8 cellular contexts compared by ENCODE assay signal in the genomic region with DNA sequence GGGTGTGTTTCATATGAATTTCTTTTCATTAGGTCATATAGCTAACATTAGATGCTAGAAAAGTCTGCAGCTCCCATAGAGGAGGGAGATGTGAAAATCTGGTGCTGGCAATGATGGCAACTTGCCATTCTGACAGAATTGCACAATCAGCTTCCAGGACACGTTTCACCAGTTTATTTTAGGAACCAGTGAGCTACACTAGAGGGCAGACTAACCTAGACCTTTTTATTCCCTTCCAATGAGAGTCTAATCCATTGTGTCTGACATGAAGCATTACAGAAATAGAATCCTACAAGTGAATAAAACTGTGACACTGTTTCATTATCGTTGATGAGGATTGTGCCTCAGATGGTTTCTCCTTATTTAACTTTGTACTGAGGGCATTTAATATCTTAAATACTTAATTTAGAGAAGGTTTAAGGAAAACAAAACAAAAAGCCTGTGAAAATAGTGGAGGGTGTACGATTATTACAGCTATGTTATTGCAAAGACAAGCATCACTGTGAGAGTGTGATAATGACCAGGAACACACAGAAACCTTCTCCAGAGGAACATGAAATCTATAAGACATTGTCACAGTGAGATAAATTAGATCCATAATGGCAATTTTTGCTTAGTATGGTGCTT.
DNase-seq lines count a peak whose midpoint lies in the region; ATAC-seq and TF ChIP-seq lines count a peak whose summit lies in the region.

No MANE protein-coding gene starts in this region.

- no peaks in the 10 kb centered on the region for H3K36me3 ChIP-seq in sigmoid colon

- no peak overlapping the region for H3K4me3 ChIP-seq in sigmoid colon

- DNase-seq in ELR (ENCODE audit: low read depth) (peak; percentile 76), HT1080 (ENCODE audit: low read depth) (peak; percentile 70), NOMO-1 (lab: John Stamatoyannopoulos, UW; ENCODE audit: unreplicated experiment in 2 of 2) (peak; percentile 70 to 87), astrocyte of the hippocampus (ENCODE audit: low read depth, low spot score) (peak; percentile 92), hepatic stellate cell (ENCODE audit: low spot score) (peak; percentile 38), sigmoid colon (peak; percentile 81)
- no peak for DNase-seq in activated effector memory CD4-positive, alpha-beta T cell treated with anti-CD3 and anti-CD28 coated beads, Interleukin-2, amount 50 U/mL, for 16 hours

- H3K4me1 ChIP-seq in sigmoid colon, result peaks cover 0 to 22% (median 7%) of the 10 kb centered on the region in 4 donors

- peak overlapping the region in 1 of 4 donors; percentile 29 for H3K27ac ChIP-seq in sigmoid colon

- H3K27me3 ChIP-seq in sigmoid colon, result no peaks in the 10 kb centered on the region

- TF ChIP-seq EP300 in sigmoid colon (IDR thresholded peaks at IDR 0.05), result no peak

- WGBS in sigmoid colon, 2 donors, result 25 to 30% methylated on average over 3 of the region's 3 CpGs

- peak; percentile 78 for ATAC-seq in GM21381 (IDR thresholded peaks at IDR 0.05; ENCODE audit: unreplicated experiment)

- intact Hi-C loops in sigmoid colon (cut with DNase I), result loop anchor here (5.0 to 10.0 kb wide), 3 partner anchors 433 to 921 kb away; partner anchors contain the start of genes TMEM167A, VCAN and XRCC4

- TF ChIP-seq CTCF in sigmoid colon (IDR thresholded peaks at IDR 0.05), result peak; percentile 17 to 62 (median 55)

- H3K9me3 ChIP-seq in sigmoid colon, result no peaks in the 10 kb centered on the region

- no peak for TF ChIP-seq POLR2A in sigmoid colon (IDR thresholded peaks at IDR 0.05)
